In genomic region chr9:124450241-124450924, GRCh38 we compare ENCODE assay signal across 10 cellular contexts. TPM values are rescaled to one million over a fixed set of nuclear protein-coding genes. Genes with fewer than 3 reads are reported as not detected.
DNase-seq lines count a peak whose midpoint lies in the region; ATAC-seq and TF ChIP-seq lines count a peak whose summit lies in the region.
"Had no signal": no experiment of that assay in that cellular context is flagged by ENCODE, and none has a peak within 500 bp of the region (broad histone marks: within the 10 kb centered on the region; RNA-seq: fewer than 3 reads in every experiment).

TSS of gene ADGRD2 (plus strand) at chr9:124450451. CDS start at chr9:124451667, 1,216 bp downstream.

- peaks cover 9% of the 10 kb centered on the region for H3K4me1 Mint-ChIP-seq in neural progenitor cell
- H3K4me1 Mint-ChIP-seq in activated CD4-positive, alpha-beta memory T cell treated with anti-CD3 and anti-CD28 coated beads for 36 hours (ENCODE audit: low read depth), result no peaks in the 10 kb centered on the region

- intact Hi-C loops in activated CD4-positive, alpha-beta memory T cell treated with anti-CD3 and anti-CD28 coated beads for 36 hours (cut with micrococcal nuclease), result no loop called here

- no peaks in the 10 kb centered on the region for H3K36me3 Mint-ChIP-seq in neural progenitor cell
- H3K36me3 Mint-ChIP-seq in activated CD4-positive, alpha-beta memory T cell treated with anti-CD3 and anti-CD28 coated beads for 36 hours, result no peaks in the 10 kb centered on the region

- H3K27ac Mint-ChIP-seq in neural progenitor cell, result no peak within 1 kb of the TSS
- H3K27ac Mint-ChIP-seq in activated CD4-positive, alpha-beta memory T cell treated with anti-CD3 and anti-CD28 coated beads for 36 hours, result no peak within 1 kb of the TSS

- H3K36me3 ChIP-seq in ectodermal cell (ENCODE audit: control insufficient read depth, insufficient read depth, low read length) (no peaks in the 10 kb centered on the region), neural progenitor cell (no peaks in the 10 kb centered on the region)
- H3K36me3 ChIP-seq in effector memory CD4-positive, alpha-beta T cell (ENCODE audit: control insufficient read depth, insufficient read depth, low read length), result no peaks in the 10 kb centered on the region
- H3K36me3 ChIP-seq: heart right ventricle had no signal

- H3K9ac ChIP-seq in neural progenitor cell, result no peak within 1 kb of the TSS

- H3K4me1 ChIP-seq in ectodermal cell (ENCODE audit: control insufficient read depth, insufficient read depth, low read length), result peaks cover 9% of the 10 kb centered on the region
- H3K4me1 ChIP-seq in neural progenitor cell, result peaks cover 12% of the 10 kb centered on the region
- no peaks in the 10 kb centered on the region for H3K4me1 ChIP-seq in effector memory CD4-positive, alpha-beta T cell (ENCODE audit: control insufficient read depth, insufficient read depth, low read length, poor library complexity, severe bottlenecking)

- peaks cover 27% of the 10 kb centered on the region for H3F3A ChIP-seq in neural progenitor cell (ENCODE audit: low read depth)

- WGBS in ectodermal cell, 2 experiments, result 4 to 5% methylated on average over 41 of the region's 41 CpGs

- H3K9me3 Mint-ChIP-seq in neural progenitor cell, result no peaks in the 10 kb centered on the region
- H3K9me3 Mint-ChIP-seq in activated CD4-positive, alpha-beta memory T cell treated with anti-CD3 and anti-CD28 coated beads for 36 hours, result no peaks in the 10 kb centered on the region

- no peak for ATAC-seq in HG02588 (IDR thresholded peaks at IDR 0.05; ENCODE audit: unreplicated experiment)

- H3K27me3 ChIP-seq in ectodermal cell (ENCODE audit: control insufficient read depth, insufficient read depth, low read length, poor library complexity, severe bottlenecking) (peaks cover 39% of the 10 kb centered on the region), neural progenitor cell (peaks cover 45% of the 10 kb centered on the region)
- peaks cover 11% of the 10 kb centered on the region for H3K27me3 ChIP-seq in effector memory CD4-positive, alpha-beta T cell (replicated peaks; ENCODE audit: control insufficient read depth, insufficient read depth, low read length, poor library complexity, severe bottlenecking)

- peak within 1 kb of the TSS; percentile 89 for H2AFZ ChIP-seq in neural progenitor cell (replicated peaks)

- peaks cover 37% of the 10 kb centered on the region for H3K27me3 Mint-ChIP-seq in neural progenitor cell (ENCODE audit: insufficient read depth, low read depth)
- H3K27me3 Mint-ChIP-seq in activated CD4-positive, alpha-beta memory T cell treated with anti-CD3 and anti-CD28 coated beads for 36 hours, result peaks cover 38% of the 10 kb centered on the region

- H3K9me3 ChIP-seq in ectodermal cell (ENCODE audit: control insufficient read depth, low read length) (no peaks in the 10 kb centered on the region), neural progenitor cell (ENCODE audit: low read depth) (no peaks in the 10 kb centered on the region)
- H3K9me3 ChIP-seq in effector memory CD4-positive, alpha-beta T cell (ENCODE audit: control insufficient read depth, low read length), result no peaks in the 10 kb centered on the region
- H3K9me3 ChIP-seq: heart right ventricle had no signal

- POLR2A ChIA-PET in activated CD4-positive, alpha-beta memory T cell treated with anti-CD3 and anti-CD28 coated beads for 36 hours (lab: Charles Lee), result no interaction called here

- peak; percentile 30 for TF ChIP-seq CTCF in neural progenitor cell (IDR thresholded peaks at IDR 0.05)

- no peaks in the 10 kb centered on the region for H3K79me2 ChIP-seq in neural progenitor cell (ENCODE audit: low read depth)

- peaks cover 3% of the 10 kb centered on the region for H4K20me1 ChIP-seq in neural progenitor cell (ENCODE audit: low read depth)

- DNase-seq in EL (peak; percentile 55), NCI-H146 (lab: John Stamatoyannopoulos, UW) (peak; percentile 71), neural progenitor cell (ENCODE audit: low spot score) (peak; percentile 89), Kasumi-1 (lab: John Stamatoyannopoulos, UW) (no peak)
- DNase-seq in activated CD4-positive, alpha-beta memory T cell treated with anti-CD3 and anti-CD28 coated beads for 36 hours, result no peak
- DNase-seq in effector memory CD4-positive, alpha-beta T cell, result no peak
- DNase-seq: heart right ventricle, KG1 had no signal

- H3K27ac ChIP-seq in ectodermal cell (ENCODE audit: insufficient read depth, low read depth, low read length, poor library complexity, severe bottlenecking) (no peak within 1 kb of the TSS), neural progenitor cell (no peak within 1 kb of the TSS)
- H3K27ac ChIP-seq in effector memory CD4-positive, alpha-beta T cell (ENCODE audit: insufficient read depth, low read length, poor library complexity, severe bottlenecking), result no peak within 1 kb of the TSS
- H3K27ac ChIP-seq: heart right ventricle had no signal

- H3K4me3 ChIP-seq in ectodermal cell (ENCODE audit: insufficient read depth, low read depth, low read length) (peak within 1 kb of the TSS; percentile 27), neural progenitor cell (peak within 1 kb of the TSS; percentile 48)
- H3K4me3 ChIP-seq in effector memory CD4-positive, alpha-beta T cell (ENCODE audit: insufficient read depth, low read depth, low read length, poor library complexity, severe bottlenecking), result no peak within 1 kb of the TSS

- peak within 1 kb of the TSS; percentile 90 for H3K4me2 ChIP-seq in neural progenitor cell

- H3K4me3 Mint-ChIP-seq in neural progenitor cell, result peak within 1 kb of the TSS; percentile 75
- no peak within 1 kb of the TSS for H3K4me3 Mint-ChIP-seq in activated CD4-positive, alpha-beta memory T cell treated with anti-CD3 and anti-CD28 coated beads for 36 hours

- CTCF ChIA-PET in activated CD4-positive, alpha-beta memory T cell treated with anti-CD3 and anti-CD28 coated beads for 36 hours (lab: Charles Lee), result no interaction called here

RNA-seq across cellular contexts. Expression of gene ADGRD2, which starts in this region (rescaled TPM):
- polyA plus RNA-seq in ectodermal cell (2013, experiment 1 of 4), result not detected
- polyA plus RNA-seq in ectodermal cell (2013, experiment 2 of 4), result 0.50 TPM
- 0.48 TPM for polyA plus RNA-seq in ectodermal cell (2013, experiment 3 of 4)
- 0.81 TPM for polyA plus RNA-seq in ectodermal cell (2013, experiment 4 of 4)
- total RNA-seq in neural progenitor cell (ENCODE audit: low replicate concordance), result 0.13 and 0.43 TPM in 2 replicates
- total RNA-seq in activated CD4-positive, alpha-beta memory T cell treated with anti-CD3 and anti-CD28 coated beads for 36 hours, result not detected

Comparison
In these comparisons a context has a peak if more than half of its experiments do, and no peak if none do; other contexts are left out.
1. Peak in DNase-seq, H3K4me3 ChIP-seq and H3K4me2 ChIP-seq in neural progenitor cell; RNA of the gene not detected or under 1 TPM.
2. DNase-seq: peak in EL (single experiment) and NCI-H146 (single experiment); none in activated CD4-positive, alpha-beta memory T cell treated with anti-CD3 and anti-CD28 coated beads for 36 hours (single experiment), Kasumi-1 (0 of 2) and effector memory CD4-positive, alpha-beta T cell (0 of 3).